In the genomic region with DNA sequence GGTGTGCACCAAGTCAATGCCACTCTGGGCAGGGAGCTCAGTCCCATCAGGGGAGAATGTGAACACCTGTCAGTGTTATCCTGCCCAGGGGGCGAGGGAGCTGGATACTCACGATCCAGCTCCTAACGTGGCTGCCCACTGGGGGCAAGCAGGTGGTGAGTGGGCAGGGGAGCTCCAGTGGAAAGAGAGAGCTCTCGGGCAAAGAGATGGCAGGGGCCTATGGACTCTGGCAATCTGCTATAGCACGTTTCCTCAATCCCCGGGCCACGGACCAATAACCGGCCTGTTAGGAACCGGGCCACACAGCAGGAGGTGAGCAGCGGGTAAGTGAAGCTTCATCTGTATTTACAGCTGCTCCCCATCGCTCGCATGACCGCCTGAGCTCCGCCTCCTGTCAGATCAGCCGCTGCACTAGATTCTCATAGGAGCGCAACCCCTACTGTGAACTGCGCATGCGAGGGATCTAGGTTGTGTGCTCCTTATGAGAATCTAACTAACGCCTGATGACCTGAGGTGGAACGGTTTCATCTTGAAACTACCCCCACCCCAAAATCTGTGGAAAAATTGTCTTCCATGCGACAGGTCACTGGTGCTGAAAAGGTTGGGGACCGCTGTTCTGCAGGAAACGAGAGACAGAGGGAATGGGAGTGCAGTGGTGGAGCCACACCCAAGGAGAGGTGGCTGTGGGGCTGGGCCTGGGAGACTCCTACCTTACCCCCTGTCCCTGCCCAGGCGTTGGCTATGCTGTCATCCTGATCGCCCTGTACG, we compare ENCODE assay signal across 33 cellular contexts. TPM values are rescaled to one million over a fixed set of nuclear protein-coding genes. Genes with fewer than 3 reads are reported as not detected.
"Had no signal": no experiment of that assay in that cellular context is flagged by ENCODE, and none has a peak within 500 bp of the region (broad histone marks: within the 10 kb centered on the region; RNA-seq: fewer than 3 reads in every experiment).

No MANE protein-coding gene starts in this region.

- H3K4me3 Mint-ChIP-seq: naive thymus-derived CD4-positive, alpha-beta T cell; nephron; neural progenitor cell; stimulated activated naive B cell treated with anti-CD40 and anti-IgM and Interleukin-4, amounts not matched to agents 10 μg/mL and 1 μg/mL and 100 μg/mL, for 72 hours; stimulated activated naive CD8-positive, alpha-beta T cell treated with anti-CD3 and anti-CD28 coated beads, Interleukin-15, Interleukin-2, amounts not matched to agents 100 ng/mL and 50 ng/mL, for 24 hours had no signal

- H3K27ac Mint-ChIP-seq: naive thymus-derived CD4-positive, alpha-beta T cell; nephron; neural progenitor cell; stimulated activated naive B cell treated with anti-CD40 and anti-IgM and Interleukin-4, amounts not matched to agents 10 μg/mL and 1 μg/mL and 100 μg/mL, for 72 hours; stimulated activated naive CD8-positive, alpha-beta T cell treated with anti-CD3 and anti-CD28 coated beads, Interleukin-15, Interleukin-2, amounts not matched to agents 100 ng/mL and 50 ng/mL, for 24 hours had no signal

- H3K79me2 ChIP-seq: hepatocyte had no signal

- ATAC-seq: foreskin keratinocyte; gastroesophageal sphincter; left cardiac atrium; left lung; naive thymus-derived CD4-positive, alpha-beta T cell; right cardiac atrium; stimulated activated naive B cell treated with anti-CD40 and anti-IgM and Interleukin-4, amounts not matched to agents 10 μg/mL and 1 μg/mL and 100 μg/mL, for 72 hours had no signal

- H2AFZ ChIP-seq: hepatocyte, neural progenitor cell had no signal

- H3K9me3 Mint-ChIP-seq: nephron; neural progenitor cell; stimulated activated naive CD8-positive, alpha-beta T cell treated with anti-CD3 and anti-CD28 coated beads, Interleukin-15, Interleukin-2, amounts not matched to agents 100 ng/mL and 50 ng/mL, for 24 hours had no signal

- H3K27me3 Mint-ChIP-seq: stimulated activated naive B cell treated with anti-CD40 and anti-IgM and Interleukin-4, amounts not matched to agents 10 μg/mL and 1 μg/mL and 100 μg/mL, for 72 hours had no signal

- H3K36me3 Mint-ChIP-seq: naive thymus-derived CD4-positive, alpha-beta T cell; neural progenitor cell; stimulated activated naive B cell treated with anti-CD40 and anti-IgM and Interleukin-4, amounts not matched to agents 10 μg/mL and 1 μg/mL and 100 μg/mL, for 72 hours had no signal

- H3K9ac ChIP-seq: neural progenitor cell had no signal

- H3K4me1 ChIP-seq: left lung, neural progenitor cell, prostate gland, spleen, transverse colon, upper lobe of right lung, uterus had no signal

- H3K9me3 ChIP-seq: esophagus muscularis mucosa, gastroesophageal sphincter, heart left ventricle, left lung, prostate gland, spleen, transverse colon, upper lobe of right lung, uterus had no signal

- H3K27ac ChIP-seq: coronary artery, esophagus muscularis mucosa, foreskin keratinocyte, gastroesophageal sphincter, heart left ventricle, hepatocyte, left lung, neural progenitor cell, prostate gland, skin epidermis, spleen, transverse colon, upper lobe of right lung, uterus had no signal

- FAIRE-seq: endothelial cell of umbilical vein, islet of Langerhans had no signal

- H3K4me2 ChIP-seq: hepatocyte, neural progenitor cell had no signal

- H3K4me1 Mint-ChIP-seq: naive thymus-derived CD4-positive, alpha-beta T cell; nephron; stimulated activated naive B cell treated with anti-CD40 and anti-IgM and Interleukin-4, amounts not matched to agents 10 μg/mL and 1 μg/mL and 100 μg/mL, for 72 hours had no signal

- H3K27me3 ChIP-seq: gastroesophageal sphincter, heart left ventricle, hepatocyte, left lung, neural progenitor cell, transverse colon, uterus had no signal

- H3K36me3 ChIP-seq: esophagus muscularis mucosa, gastroesophageal sphincter, heart left ventricle, left lung, neural progenitor cell, prostate gland, spleen, transverse colon, upper lobe of right lung, uterus had no signal

- DNase-seq: dermis blood vessel endothelial cell; effector memory CD4-positive, alpha-beta T cell; foreskin keratinocyte; heart left ventricle; left cardiac atrium; left lung; mesenchymal stem cell; midbrain; naive thymus-derived CD4-positive, alpha-beta T cell; nucleus accumbens; right cardiac atrium; spleen; stimulated activated CD4-positive, alpha-beta T cell treated with anti-CD3 and anti-CD28 coated beads, Interleukin-4, amount 100 ng/mL, for 4 hours; stimulated activated naive B cell treated with anti-CD40 and anti-IgM and Interleukin-4, amounts not matched to agents 10 μg/mL and 1 μg/mL and 100 μg/mL, for 72 hours; transverse colon; upper lobe of right lung; uterus had no signal

- H3K4me3 ChIP-seq: coronary artery, esophagus muscularis mucosa, gastroesophageal sphincter, heart left ventricle, hepatocyte, left lung, neural progenitor cell, prostate gland, skin epidermis, spleen, transverse colon, upper lobe of right lung, uterus had no signal

RNA-seq across cellular contexts. Expression of gene SLC6A2, which starts 15.6 kb away (rescaled TPM):
- total RNA-seq: dermis blood vessel endothelial cell; endothelial cell of umbilical vein; epithelial cell of proximal tubule; fibroblast of lung; kidney epithelial cell; left cardiac atrium; left lung; lung microvascular endothelial cell; naive thymus-derived CD4-positive, alpha-beta T cell; osteocyte; right cardiac atrium; spleen; upper lobe of right lung had no signal
- polyA plus RNA-seq: endothelial cell of umbilical vein; fibroblast of lung; foreskin keratinocyte; heart left ventricle; naive thymus-derived CD4-positive, alpha-beta T cell; right cardiac atrium; spleen had no signal
